In the genomic region with DNA sequence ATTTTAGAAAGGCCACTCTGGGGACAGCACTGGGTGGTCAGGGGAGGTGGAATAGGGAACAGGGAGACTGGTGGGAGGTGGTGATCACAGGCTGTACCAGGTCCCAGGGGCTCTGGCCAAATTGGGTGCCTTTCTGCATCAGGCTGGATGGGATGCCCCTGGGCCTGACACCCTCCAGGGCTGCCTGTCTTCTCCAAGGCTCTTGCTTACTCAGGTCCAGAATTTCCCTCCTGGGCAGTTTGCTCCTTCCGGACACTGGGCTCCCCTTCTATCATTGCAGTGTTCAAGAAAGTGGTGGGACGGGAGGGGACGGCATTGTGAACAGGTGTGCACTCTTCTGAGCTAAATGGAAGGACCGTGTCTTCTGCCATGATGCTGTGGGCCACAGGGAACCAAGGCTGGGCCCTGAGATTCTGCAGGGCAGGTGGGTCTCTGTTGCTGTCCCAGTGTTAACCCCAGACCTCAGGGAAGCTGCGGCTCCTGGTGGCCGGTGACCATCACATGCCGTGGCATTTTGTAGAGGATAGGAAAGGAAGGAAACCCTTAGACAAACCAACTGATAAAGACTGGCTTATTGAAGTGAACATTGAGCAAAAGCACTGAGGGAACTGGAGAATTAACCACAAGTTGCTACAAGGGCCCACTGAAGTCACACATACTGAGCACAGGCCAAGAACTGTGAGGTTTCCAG, we compare ENCODE assay signal across 32 cellular contexts.
DNase-seq lines count a peak whose midpoint lies in the region; ATAC-seq, FAIRE-seq and TF ChIP-seq lines count a peak whose summit lies in the region.
"Had no signal": no experiment of that assay in that cellular context is flagged by ENCODE, and none has a peak within 500 bp of the region (broad histone marks: within the 10 kb centered on the region; RNA-seq: fewer than 3 reads in every experiment).

No MANE protein-coding gene starts in this region.

- H3K4me3 ChIP-seq in DND-41 (ENCODE audit: low read depth in 1 of 2, low read length in 2 of 2) (no peak overlapping the region), NB4 (ENCODE audit: low read depth, low read length) (no peak overlapping the region), esophagus muscularis mucosa (no peak overlapping the region), spleen (no peak overlapping the region)
- H3K4me3 ChIP-seq: ovary, right lobe of liver, SJCRH30, thoracic aorta had no signal

- H3K79me2 ChIP-seq in DND-41 (ENCODE audit: insufficient read depth, low read length) = no peaks in the 10 kb centered on the region

- intact Hi-C loops in esophagus muscularis mucosa (cut with DNase I) (no loop called here), spleen (cut with DNase I; ENCODE audit: low total_unique reads) (no loop called here)

- H3K27me3 ChIP-seq in DND-41 (ENCODE audit: insufficient read depth, low read length, poor library complexity) = no peaks in the 10 kb centered on the region
- peaks cover 0 to 3% (median 0%) of the 10 kb centered on the region in 4 donors for H3K27me3 ChIP-seq in esophagus muscularis mucosa
- H3K27me3 ChIP-seq in spleen (replicated peaks in 1 of 7) = peaks cover 0 to 4% (median 0%) of the 10 kb centered on the region in 7 donors
- H3K27me3 ChIP-seq: ovary, right lobe of liver, SJCRH30 had no signal

- CTCF ChIA-PET in activated CD8-positive, alpha-beta T cell treated with anti-CD3 and anti-CD28 coated beads, Interleukin-2, amount 10 ng/mL, durations not matched to agents 7 days and 5 days (lab: Charles Lee) = no interaction called here

- no peak overlapping the region for H3K4me2 ChIP-seq in DND-41 (ENCODE audit: insufficient read depth, low read length)

- H3K36me3 Mint-ChIP-seq in activated CD8-positive, alpha-beta T cell treated with anti-CD3 and anti-CD28 coated beads, Interleukin-2, amount 10 ng/mL, durations not matched to agents 7 days and 5 days (ENCODE audit: low read depth) = no peaks in the 10 kb centered on the region
- H3K36me3 Mint-ChIP-seq: mesothelial cell of epicardium, natural killer cell had no signal

- TF ChIP-seq CTCF in DND-41 (IDR thresholded peaks at IDR 0.05; ENCODE audit: borderline replicate concordance, extremely low read depth, low read length, poor library complexity, severe bottlenecking) = no peak
- TF ChIP-seq CTCF in NB4 (IDR thresholded peaks at IDR 0.05; ENCODE audit: low read depth, low read length) = no peak
- TF ChIP-seq CTCF in esophagus muscularis mucosa (IDR thresholded peaks at IDR 0.05) = no peak
- no peak for TF ChIP-seq CTCF in spleen (IDR thresholded peaks at IDR 0.05 in 8 of 11, conservative IDR thresholded peaks at IDR 0.05 in 3 of 11)

- TF ChIP-seq EP300 in esophagus muscularis mucosa (IDR thresholded peaks at IDR 0.05) = no peak

- H3K36me3 ChIP-seq in DND-41 (ENCODE audit: insufficient read depth, low read length) (no peaks in the 10 kb centered on the region), esophagus muscularis mucosa (no peaks in the 10 kb centered on the region), spleen (no peaks in the 10 kb centered on the region)
- H3K36me3 ChIP-seq: ovary, right lobe of liver, SJCRH30, thoracic aorta had no signal

- H2AFZ ChIP-seq in DND-41 (ENCODE audit: low read depth, low read length) = no peak overlapping the region

- POLR2A ChIA-PET in activated CD8-positive, alpha-beta T cell treated with anti-CD3 and anti-CD28 coated beads, Interleukin-2, amount 10 ng/mL, durations not matched to agents 7 days and 5 days (lab: Charles Lee) = no interaction called here

- H3K4me1 ChIP-seq in DND-41 (ENCODE audit: insufficient read depth, low read length) (peaks cover 85% of the 10 kb centered on the region), esophagus muscularis mucosa (peaks cover 0 to 4% (median 0%) of the 10 kb centered on the region in 4 donors), spleen (peaks cover 4 to 31% (median 10%) of the 10 kb centered on the region in 6 donors)
- H3K4me1 ChIP-seq: right lobe of liver had no signal

- H3K9me3 ChIP-seq in DND-41 (ENCODE audit: insufficient read depth, low read length, severe bottlenecking) (no peaks in the 10 kb centered on the region), esophagus muscularis mucosa (no peaks in the 10 kb centered on the region), spleen (no peaks in the 10 kb centered on the region)
- H3K9me3 ChIP-seq: right lobe of liver, SJCRH30, thoracic aorta had no signal

- FAIRE-seq in RCC 7860 (lab: Jason Lieb, UNC) = no peak
- FAIRE-seq: GM12891, TTC549 had no signal

- 89% methylated on average over 6 of the region's 7 CpGs for WGBS in esophagus muscularis mucosa
- 54 to 73% (median 62%) methylated on average over 7 of the region's 7 CpGs for WGBS in spleen, 5 donors

- peak; percentile 41 for ATAC-seq in DND-41 (ENCODE audit: insufficient read depth, low read depth)
- ATAC-seq in activated CD8-positive, alpha-beta T cell treated with anti-CD3 and anti-CD28 coated beads, Interleukin-2, amount 10 ng/mL, durations not matched to agents 7 days and 5 days = no peak
- ATAC-seq: activated naive CD8-positive, alpha-beta T cell treated with anti-CD3 and anti-CD28 coated beads, Interleukin-2, amount 50 U/mL, for 24 hours; HCT116; left colon; natural killer cell; Panc1; right lobe of liver had no signal

- TF ChIP-seq POLR2A in NB4 (IDR thresholded peaks at IDR 0.05; ENCODE audit: extremely low read depth, insufficient read length) (no peak), esophagus muscularis mucosa (IDR thresholded peaks at IDR 0.05; ENCODE audit: low read depth) (no peak), spleen (IDR thresholded peaks at IDR 0.05) (no peak)

- H3K27me3 Mint-ChIP-seq in activated CD8-positive, alpha-beta T cell treated with anti-CD3 and anti-CD28 coated beads, Interleukin-2, amount 10 ng/mL, durations not matched to agents 7 days and 5 days (ENCODE audit: low read depth) = no peaks in the 10 kb centered on the region
- H3K27me3 Mint-ChIP-seq: activated naive CD8-positive, alpha-beta T cell treated with anti-CD3 and anti-CD28 coated beads, Interleukin-2, amount 50 U/mL, for 24 hours had no signal

- H3K27ac ChIP-seq in DND-41 (ENCODE audit: low read length) = peak overlapping the region; percentile 88
- no peak overlapping the region for H3K27ac ChIP-seq in esophagus muscularis mucosa (replicated peaks in 1 of 4)
- H3K27ac ChIP-seq in spleen = no peak overlapping the region
- H3K27ac ChIP-seq: ovary, right lobe of liver, SJCRH30, thoracic aorta had no signal

- peak overlapping the region; percentile 52 for H3K9ac ChIP-seq in DND-41 (ENCODE audit: low read depth, low read length)

- peak; percentile 55 for DNase-seq in DND-41
- peak; percentile 49 for DNase-seq in NB4 (ENCODE audit: low read depth)
- peak; percentile 34 for DNase-seq in esophagus muscularis mucosa (ENCODE audit: extremely low spot score)
- DNase-seq in spleen = peak; percentile 51
- no peak for DNase-seq in RCC 7860 (ENCODE audit: low spot score)
- no peak for DNase-seq in activated CD8-positive, alpha-beta T cell treated with anti-CD3 and anti-CD28 coated beads, Interleukin-2, amount 10 ng/mL, durations not matched to agents 7 days and 5 days
- DNase-seq in GDM1 (lab: John Stamatoyannopoulos, UW) = no peak
- no peak for DNase-seq in NAMALWA (ENCODE audit: low spot score)
- DNase-seq: activated CD4-positive, alpha-beta T cell treated with anti-CD3 and anti-CD28 coated beads for 4 hours; activated CD8-positive, alpha-beta memory T cell treated with anti-CD3 and anti-CD28 coated beads, Interleukin-2, amount 50 U/mL, for 4 hours; activated gamma-delta T cell; activated naive CD8-positive, alpha-beta T cell treated with anti-CD3 and anti-CD28 coated beads, Interleukin-2, amount 50 U/mL, for 24 hours; cortex of kidney; DMS79; Karpas-422; natural killer cell; NCI-H1105; NCI-H2029 treated with DMSO at 0.1 percent for 48 hours; NCI-H446 treated with DMSO at 0.1 percent for 48 hours; SJCRH30; stimulated activated CD4-positive, alpha-beta T cell treated with anti-CD3 and anti-CD28 coated beads, Interleukin-15, amount 100 ng/mL, for 24 hours; T-helper 1 cell had no signal

- H3K27ac Mint-ChIP-seq in activated CD8-positive, alpha-beta T cell treated with anti-CD3 and anti-CD28 coated beads, Interleukin-2, amount 10 ng/mL, durations not matched to agents 7 days and 5 days = no peak overlapping the region
- H3K27ac Mint-ChIP-seq: activated naive CD8-positive, alpha-beta T cell treated with anti-CD3 and anti-CD28 coated beads, Interleukin-2, amount 50 U/mL, for 24 hours; mesothelial cell of epicardium; natural killer cell had no signal

- H3K4me1 Mint-ChIP-seq in activated CD8-positive, alpha-beta T cell treated with anti-CD3 and anti-CD28 coated beads, Interleukin-2, amount 10 ng/mL, durations not matched to agents 7 days and 5 days (ENCODE audit: low read depth) = no peaks in the 10 kb centered on the region
- H3K4me1 Mint-ChIP-seq: activated naive CD8-positive, alpha-beta T cell treated with anti-CD3 and anti-CD28 coated beads, Interleukin-2, amount 50 U/mL, for 24 hours had no signal

- H4K20me1 ChIP-seq in DND-41 (ENCODE audit: insufficient read depth, low read length) = no peaks in the 10 kb centered on the region

- H3K4me3 Mint-ChIP-seq in activated CD8-positive, alpha-beta T cell treated with anti-CD3 and anti-CD28 coated beads, Interleukin-2, amount 10 ng/mL, durations not matched to agents 7 days and 5 days = no peak overlapping the region
- H3K4me3 Mint-ChIP-seq: activated naive CD8-positive, alpha-beta T cell treated with anti-CD3 and anti-CD28 coated beads, Interleukin-2, amount 50 U/mL, for 24 hours; brain; mesothelial cell of epicardium; natural killer cell had no signal

- no peaks in the 10 kb centered on the region for H3K9me3 Mint-ChIP-seq in activated CD8-positive, alpha-beta T cell treated with anti-CD3 and anti-CD28 coated beads, Interleukin-2, amount 10 ng/mL, durations not matched to agents 7 days and 5 days (ENCODE audit: insufficient read depth)
- H3K9me3 Mint-ChIP-seq: activated naive CD8-positive, alpha-beta T cell treated with anti-CD3 and anti-CD28 coated beads, Interleukin-2, amount 50 U/mL, for 24 hours; natural killer cell had no signal

Comparison
In these comparisons a context has a peak if more than half of its experiments do, and no peak if none do; other contexts are left out.
1. DNase-seq: peak in DND-41 (single experiment), NB4 (single experiment), esophagus muscularis mucosa (single experiment) and spleen (single experiment); none in RCC 7860 (single experiment), activated CD8-positive, alpha-beta T cell treated with anti-CD3 and anti-CD28 coated beads, Interleukin-2, amount 10 ng/mL, durations not matched to agents 7 days and 5 days (single experiment), GDM1 (single experiment) and NAMALWA (single experiment).